ENCODE assay signal across 17 cellular contexts in genomic region chr10:13329565-13329964, GRCh38.
"Had no signal": no experiment of that assay in that cellular context is flagged by ENCODE, and none has a peak within 500 bp of the region (broad histone marks: within the 10 kb centered on the region; RNA-seq: fewer than 3 reads in every experiment).

No MANE protein-coding gene starts in this region.

- H3K9me3 Mint-ChIP-seq: stimulated activated naive B cell treated with anti-CD40 and anti-IgM and Interleukin-4, amounts not matched to agents 10 μg/mL and 1 μg/mL and 100 μg/mL, for 72 hours; type B pancreatic cell had no signal

- ATAC-seq: foreskin keratinocyte; stimulated activated naive B cell treated with anti-CD40 and anti-IgM and Interleukin-4, amounts not matched to agents 10 μg/mL and 1 μg/mL and 100 μg/mL, for 72 hours had no signal

- H3K4me1 ChIP-seq: colonic mucosa, foreskin keratinocyte, right atrium auricular region, thyroid gland had no signal

- H3K27ac ChIP-seq: colonic mucosa, foreskin keratinocyte, hepatocyte, right atrium auricular region, sigmoid colon, skin epidermis, thyroid gland had no signal

- H3K36me3 ChIP-seq: colonic mucosa had no signal

- DNase-seq: colonic mucosa; dermis blood vessel endothelial cell; erythroblast; foreskin keratinocyte; head of caudate nucleus; mesendoderm; naive B cell; posterior cingulate gyrus; sigmoid colon; stimulated activated CD4-positive, alpha-beta T cell treated with anti-CD3 and anti-CD28 coated beads, Interleukin-2, amount 100 ng/mL, for 24 hours; stimulated activated CD4-positive, alpha-beta T cell treated with anti-CD3 and anti-CD28 coated beads, Interleukin-4, amount 100 ng/mL, for 4 hours; stimulated activated naive B cell treated with anti-CD40 and anti-IgM and Interleukin-4, amounts not matched to agents 10 μg/mL and 1 μg/mL and 100 μg/mL, for 72 hours; thyroid gland had no signal

- H3K27me3 Mint-ChIP-seq: naive B cell; stimulated activated naive B cell treated with anti-CD40 and anti-IgM and Interleukin-4, amounts not matched to agents 10 μg/mL and 1 μg/mL and 100 μg/mL, for 72 hours; type B pancreatic cell had no signal

- H3K4me1 Mint-ChIP-seq: naive B cell had no signal

- H3K4me3 Mint-ChIP-seq: naive B cell; stimulated activated naive B cell treated with anti-CD40 and anti-IgM and Interleukin-4, amounts not matched to agents 10 μg/mL and 1 μg/mL and 100 μg/mL, for 72 hours; type B pancreatic cell had no signal

- H3K9me3 ChIP-seq: colonic mucosa, right atrium auricular region, sigmoid colon, thyroid gland had no signal

- H3K27me3 ChIP-seq: colonic mucosa, foreskin keratinocyte, hepatocyte, right atrium auricular region, sigmoid colon, thyroid gland had no signal

- H3K4me3 ChIP-seq: colonic mucosa, hepatocyte, right atrium auricular region, sigmoid colon, skin epidermis, thyroid gland had no signal

- H3K27ac Mint-ChIP-seq: stimulated activated naive B cell treated with anti-CD40 and anti-IgM and Interleukin-4, amounts not matched to agents 10 μg/mL and 1 μg/mL and 100 μg/mL, for 72 hours; type B pancreatic cell had no signal
